In genomic region chr22:20673341-20674195, GRCh38 we compare ENCODE assay signal across 24 cellular contexts.
DNase-seq lines count a peak whose midpoint lies in the region; ATAC-seq, FAIRE-seq and TF ChIP-seq lines count a peak whose summit lies in the region.
"Had no signal": no experiment of that assay in that cellular context is flagged by ENCODE, and none has a peak within 500 bp of the region (broad histone marks: within the 10 kb centered on the region; RNA-seq: fewer than 3 reads in every experiment).

No MANE protein-coding gene starts in this region.

- H2BK12ac ChIP-seq in trophoblast cell (ENCODE audit: low read length), result no peak overlapping the region

- no peaks in the 10 kb centered on the region for H3K27me3 Mint-ChIP-seq in GM23338 (ENCODE audit: insufficient read depth, low read depth, poor library complexity)

- H2BK120ac ChIP-seq in trophoblast cell (ENCODE audit: insufficient read depth, low read length, poor library complexity), result no peak overlapping the region

- H2BK5ac ChIP-seq in trophoblast cell (ENCODE audit: low read depth, low read length, poor library complexity), result no peak overlapping the region

- H3K27ac ChIP-seq in K562 (ENCODE audit: extremely low read depth, low read depth, low read length) (no peak overlapping the region), trophoblast cell (ENCODE audit: low read depth, low read length) (no peak overlapping the region), GM23338 (ENCODE audit: low read depth) (no peak overlapping the region)
- H3K27ac ChIP-seq: BLaER1 had no signal

- no peak overlapping the region for H4K8ac ChIP-seq in trophoblast cell (ENCODE audit: low read depth, low read length)

- no peaks in the 10 kb centered on the region for H3K4me1 Mint-ChIP-seq in GM23338
- H3K4me1 Mint-ChIP-seq: CD14-positive monocyte; CD8-positive, alpha-beta memory T cell had no signal

- no peaks in the 10 kb centered on the region for H3K79me2 ChIP-seq in K562 (ENCODE audit: control insufficient read depth, insufficient read depth, low read length)
- no peaks in the 10 kb centered on the region for H3K79me2 ChIP-seq in trophoblast cell (ENCODE audit: control insufficient read depth, insufficient read depth, low read length, poor library complexity)
- no peaks in the 10 kb centered on the region for H3K79me2 ChIP-seq in GM23338 (replicated peaks; ENCODE audit: insufficient read depth)

- no peak for TF ChIP-seq POLR2A in K562 (conservative IDR thresholded peaks at IDR 0.05)

- no peaks in the 10 kb centered on the region for H4K20me1 ChIP-seq in K562 (replicated peaks; ENCODE audit: control insufficient read depth, insufficient read depth, low read length)
- H4K20me1 ChIP-seq in GM23338 (replicated peaks; ENCODE audit: insufficient read depth), result no peaks in the 10 kb centered on the region
- H4K20me1 ChIP-seq: BLaER1 had no signal

- in situ Hi-C loops in SK-MEL-5 (cut with HindIII; ENCODE audit: low pct_unique_long_range_greater_than_20kb, low sequenced_read_pairs) (no loop called here), K562 (cut with MboI) (no loop called here)

- no peaks in the 10 kb centered on the region for H3K9me2 ChIP-seq in GM23338 (ENCODE audit: insufficient read depth)

- intact Hi-C loops in K562 (cut with micrococcal nuclease), result loop anchor here (10.0 kb wide), 1 partner anchor 259 kb away; no protein-coding TSS in a partner anchor

- H3K79me1 ChIP-seq in trophoblast cell (ENCODE audit: low read length), result no peaks in the 10 kb centered on the region

- no peak overlapping the region for H2AFZ ChIP-seq in K562 (ENCODE audit: low read depth, low read length)
- no peak overlapping the region for H2AFZ ChIP-seq in trophoblast cell (ENCODE audit: insufficient read depth, low read length, poor library complexity)
- H2AFZ ChIP-seq in GM23338, result no peak overlapping the region

- no peak overlapping the region for H4K12ac ChIP-seq in trophoblast cell (ENCODE audit: low read depth, low read length)

- H3F3A ChIP-seq in GM23338 (replicated peaks; ENCODE audit: low read depth), result no peaks in the 10 kb centered on the region

- H3K27me3 ChIP-seq in K562 (ENCODE audit: control insufficient read depth in 2 of 2, insufficient read depth in 2 of 2, low read length in 2 of 2) (peaks cover 23 to 28% of the 10 kb centered on the region in 2 experiments), trophoblast cell (ENCODE audit: insufficient read depth, low read length) (no peaks in the 10 kb centered on the region), GM23338 (ENCODE audit: insufficient read depth) (no peaks in the 10 kb centered on the region)
- H3K27me3 ChIP-seq: BE2C had no signal

- no peak overlapping the region for H3K4ac ChIP-seq in trophoblast cell (ENCODE audit: low read depth, low read length)

- BruUV-seq in K562 (replicated peaks; lab: Mats Ljungman, UMichigan), result no TSS peak

- POLR2A ChIA-PET in K562 (lab: Yijun Ruan, JAX), result interaction anchor here (0.6 to 3.3 kb wide), 9 partner anchors 10 to 256 kb away, joined by 3 to 21 read pairs (median 4); partner anchors contain the start of gene MED15

- peak; percentile 44 for ATAC-seq in K562
- no peak for ATAC-seq in GM21447 (IDR thresholded peaks at IDR 0.05; ENCODE audit: unreplicated experiment)
- no peak for ATAC-seq in GM23338

- TF ChIP-seq RAD21 in K562 (CRISPR knock-in tag; conservative IDR thresholded peaks at IDR 0.05 in 1 of 2, IDR thresholded peaks at IDR 0.05 in 1 of 2), result no peak

- TF ChIP-seq EP300 in K562 (IDR thresholded peaks at IDR 0.05; ENCODE audit: low read length), result no peak

- FAIRE-seq in GM19239 (lab: Jason Lieb, UNC) (peak; percentile 40), K562 (lab: Jason Lieb, UNC) (no peak)
- FAIRE-seq: GM12891 had no signal

- no peak overlapping the region for H3K23ac ChIP-seq in trophoblast cell (ENCODE audit: low read length)

- H3K4me1 ChIP-seq in K562 (replicated peaks in 1 of 2; ENCODE audit: control insufficient read depth in 2 of 2, insufficient read depth in 2 of 2, low read length in 2 of 2) (peaks cover 0 to 18% of the 10 kb centered on the region in 2 experiments; a peak in 1 of 5 replicates), trophoblast cell (ENCODE audit: control insufficient read depth in 1 of 2, insufficient read depth in 2 of 2, low read length in 2 of 2) (no peaks in the 10 kb centered on the region), GM23338 (ENCODE audit: insufficient read depth) (no peaks in the 10 kb centered on the region)
- H3K4me1 ChIP-seq: BE2C, BLaER1 had no signal

- H3K4me3 ChIP-seq in K562 (no peak overlapping the region), trophoblast cell (ENCODE audit: low read depth, low read length) (no peak overlapping the region), GM23338 (no peak overlapping the region)
- H3K4me3 ChIP-seq: BLaER1 had no signal

- peaks cover 6% of the 10 kb centered on the region for H3K9me3 Mint-ChIP-seq in GM23338
- H3K9me3 Mint-ChIP-seq: CD4-positive, alpha-beta memory T cell had no signal

- H3K36me3 Mint-ChIP-seq in GM23338 (ENCODE audit: low read depth), result peaks cover 4% of the 10 kb centered on the region; the same call in 1 of the 3 replicates
- H3K36me3 Mint-ChIP-seq: CD14-positive monocyte; CD4-positive, alpha-beta memory T cell; CD4-positive, CD25-positive, alpha-beta regulatory T cell had no signal

- H3K36me3 ChIP-seq in K562 (ENCODE audit: control insufficient read depth, insufficient read depth, low read length) (no peaks in the 10 kb centered on the region), trophoblast cell (ENCODE audit: control insufficient read depth in 1 of 2, insufficient read depth in 2 of 2, low read length in 2 of 2) (no peaks in the 10 kb centered on the region), GM23338 (ENCODE audit: insufficient read depth) (no peaks in the 10 kb centered on the region)
- H3K36me3 ChIP-seq: BE2C, BLaER1 had no signal

- no peak overlapping the region for H3K18ac ChIP-seq in trophoblast cell (ENCODE audit: low read length)

- no peak overlapping the region for H3K27ac Mint-ChIP-seq in GM23338
- H3K27ac Mint-ChIP-seq: CD14-positive monocyte; CD4-positive, alpha-beta memory T cell; CD4-positive, CD25-positive, alpha-beta regulatory T cell; CD8-positive, alpha-beta memory T cell had no signal

- H3K4me2 ChIP-seq in K562 (ENCODE audit: insufficient read depth, low read length), result no peak overlapping the region
- no peak overlapping the region for H3K4me2 ChIP-seq in trophoblast cell (ENCODE audit: low read length)
- H3K4me2 ChIP-seq in GM23338, result no peak overlapping the region
- H3K4me2 ChIP-seq: BLaER1 had no signal

- TF ChIP-seq CTCF in K562 (IDR thresholded peaks at IDR 0.05 in 2 of 3, conservative IDR thresholded peaks at IDR 0.05 in 1 of 3; ENCODE audit: insufficient read depth in 2 of 3, low read depth in 1 of 3, low read length in 3 of 3) (no peak), GM23338 (conservative IDR thresholded peaks at IDR 0.05; ENCODE audit: low read depth in 2 of 2) (no peak)

- H3K9me3 ChIP-seq in K562 (replicated peaks; ENCODE audit: control insufficient read depth, insufficient read depth, low read depth, low read length) (0 out of 2 replicates have a peak, but pooled peaks cover under 1% of the 10 kb centered on the region), trophoblast cell (ENCODE audit: insufficient read depth, low read depth, low read length) (no peaks in the 10 kb centered on the region)
- H3K9me3 ChIP-seq: BE2C, BLaER1 had no signal

- no peak overlapping the region for H3K14ac ChIP-seq in trophoblast cell (ENCODE audit: low read length)

- CTCF ChIA-PET in K562 (lab: Yijun Ruan, JAX; ENCODE audit: low intra/inter-chr PET ratio), result interaction anchor here (0.6 kb wide), 1 partner anchor 141 kb away, joined by 3 read pairs; no protein-coding TSS in a partner anchor

- no peak overlapping the region for H4K91ac ChIP-seq in trophoblast cell (ENCODE audit: low read depth, low read length)

- DNase-seq in GM19239 (ENCODE audit: insufficient read length, low spot score) (no peak), SK-MEL-5 (ENCODE audit: low read depth, low spot score) (peak; percentile 83), K562 (ENCODE audit: extremely low read depth in 1 of 4, low spot score in 3 of 4) (no peak), trophoblast cell (no peak), GM23338 (ENCODE audit: low spot score) (no peak)
- DNase-seq: 8988T; ACHN; BE2C; C1 segment of cervical spinal cord; CD4-positive, alpha-beta memory T cell; CD4-positive, CD25-positive, alpha-beta regulatory T cell; CD8-positive, alpha-beta memory T cell; COR-L47; DMS 273 treated with DMSO at 0.1 percent for 48 hours; DMS153; DMS53; DMS79; DND-41; EL; GDM1 had no signal

- H3K9ac ChIP-seq in K562 (ENCODE audit: insufficient read depth in 1 of 2, low read depth in 2 of 2, low read length in 2 of 2), result no peak overlapping the region
- no peak overlapping the region for H3K9ac ChIP-seq in trophoblast cell (ENCODE audit: low read length)
- H3K9ac ChIP-seq: BLaER1 had no signal

- H3K9me1 ChIP-seq in K562 (ENCODE audit: control insufficient read depth, insufficient read depth, low read length), result no peaks in the 10 kb centered on the region

- no peak overlapping the region for H2AK5ac ChIP-seq in trophoblast cell (ENCODE audit: low read length)

- no peak overlapping the region for H3K4me3 Mint-ChIP-seq in GM23338
- H3K4me3 Mint-ChIP-seq: CD4-positive, alpha-beta memory T cell; CD4-positive, CD25-positive, alpha-beta regulatory T cell; CD8-positive, alpha-beta memory T cell had no signal

- 3% methylated on average over 5 of the region's 5 CpGs for WGBS in K562 (ENCODE audit: insufficient coverage, low coverage, missing lambda C conversion rate)
- no CpG with 5 or more reads among the region's 5 CpGs for WGBS in trophoblast cell (ENCODE audit: extremely low coverage, insufficient coverage, insufficient read length)

TF ChIP-seq in K562, 482 proteins besides CTCF, POLR2A, EP300 and RAD21 (continues in another document):
- TF ChIP-seq CBX8 (IDR thresholded peaks at IDR 0.05; ENCODE audit: borderline replicate concordance, extremely low read depth, low read depth, low read length, poor library complexity, severe bottlenecking), result peak; percentile 63

TF ChIP-seq in GM23338, 12 proteins besides CTCF, POLR2A, EP300 and RAD21 (continues in another document):
- TF ChIP-seq POLR2AphosphoS5 (IDR thresholded peaks at IDR 0.05; ENCODE audit: low read depth) (no peak), EZH2 (IDR thresholded peaks at IDR 0.05; ENCODE audit: low read depth, unreplicated experiment) (no peak), NANOG (IDR thresholded peaks at IDR 0.05; ENCODE audit: borderline replicate concordance) (no peak), CREB1 (CRISPR knock-in tag; IDR thresholded peaks at IDR 0.05; ENCODE audit: low read depth) (no peak), ETS1 (IDR thresholded peaks at IDR 0.05) (no peak)
